11 cellular contexts compared by ENCODE assay signal in genomic region chr7:18541189-18541870, GRCh38. TPM values are rescaled to one million over a fixed set of nuclear protein-coding genes. Genes with fewer than 3 reads are reported as not detected.
DNase-seq lines count a peak whose midpoint lies in the region; ATAC-seq and TF ChIP-seq lines count a peak whose summit lies in the region.
"Had no signal": no experiment of that assay in that cellular context is flagged by ENCODE, and none has a peak within 500 bp of the region (broad histone marks: within the 10 kb centered on the region; RNA-seq: fewer than 3 reads in every experiment).

No MANE protein-coding gene starts in this region.

- H3K4me2 ChIP-seq in smooth muscle cell = peak overlapping the region; percentile 64

- H3F3A ChIP-seq in smooth muscle cell (ENCODE audit: low read depth) = no peaks in the 10 kb centered on the region

- H3K9me3 ChIP-seq in adipocyte (ENCODE audit: control insufficient read depth, low read length) = no peaks in the 10 kb centered on the region
- H3K9me3 ChIP-seq in smooth muscle cell (replicated peaks; ENCODE audit: low read depth) = no peaks in the 10 kb centered on the region

- H3K79me2 ChIP-seq in smooth muscle cell (ENCODE audit: low read depth) = no peaks in the 10 kb centered on the region

- H3K36me3 ChIP-seq in adipocyte (ENCODE audit: control insufficient read depth, insufficient read depth, low read length, severe bottlenecking) (peaks cover 8% of the 10 kb centered on the region), smooth muscle cell (ENCODE audit: low read depth) (no peaks in the 10 kb centered on the region)

- no peaks in the 10 kb centered on the region for H4K20me1 ChIP-seq in smooth muscle cell (ENCODE audit: low read depth)

- peak overlapping the region; percentile 12 for H3K4me3 ChIP-seq in adipocyte (ENCODE audit: low read length)
- H3K4me3 ChIP-seq in smooth muscle cell = no peak overlapping the region

- peaks cover 17% of the 10 kb centered on the region for H3K4me1 ChIP-seq in adipocyte (ENCODE audit: control insufficient read depth, insufficient read depth, low read length)
- H3K4me1 ChIP-seq in smooth muscle cell (ENCODE audit: low read depth) = peaks cover under 1% of the 10 kb centered on the region

- H3K27me3 ChIP-seq in adipocyte (replicated peaks; ENCODE audit: control insufficient read depth, insufficient read depth, low read length) (no peaks in the 10 kb centered on the region), smooth muscle cell (ENCODE audit: low read depth) (no peaks in the 10 kb centered on the region)

- peak overlapping the region; percentile 91 for H3K27ac ChIP-seq in smooth muscle cell (ENCODE audit: low read depth)

- H2AFZ ChIP-seq in smooth muscle cell (ENCODE audit: low read depth) = no peak overlapping the region

- H3K9ac ChIP-seq in adipocyte (ENCODE audit: low read length) (no peak overlapping the region), smooth muscle cell (ENCODE audit: low read depth) (peak overlapping the region; percentile 60)

- DNase-seq in H4 (ENCODE audit: low spot score) (peak; percentile 80), adipocyte (ENCODE audit: low read depth) (peak; percentile 64), left cardiac atrium (peak; percentile 52), smooth muscle cell (lab: John Stamatoyannopoulos, UW; ENCODE audit: unreplicated experiment) (no peak), superior temporal gyrus (ENCODE audit: extremely low spot score) (no peak)
- no peak for DNase-seq in activated CD4-positive, alpha-beta T cell treated with anti-CD3 and anti-CD28 coated beads, Interleukin-2, amount 50 U/mL, for 4 hours
- no peak for DNase-seq in activated CD4-positive, CD25-positive, alpha-beta regulatory T cell (lab: John Stamatoyannopoulos, UW)
- DNase-seq: activated naive CD4-positive, alpha-beta T cell treated with anti-CD3 and anti-CD28 coated beads, Interleukin-2, amount 10 ng/mL, durations not matched to agents 7 days and 5 days; erythroblast; naive thymus-derived CD4-positive, alpha-beta T cell had no signal

- TF ChIP-seq CTCF in smooth muscle cell (IDR thresholded peaks at IDR 0.05; ENCODE audit: borderline replicate concordance, insufficient read depth, poor library complexity, severe bottlenecking) = no peak

- ATAC-seq in left cardiac atrium = peak; percentile 54 to 88
- no peak for ATAC-seq in GM18517 (IDR thresholded peaks at IDR 0.05; ENCODE audit: unreplicated experiment)
- ATAC-seq: naive thymus-derived CD4-positive, alpha-beta T cell had no signal

- WGBS in smooth muscle cell (ENCODE audit: low lambda C conversion rate) = 59% methylated on average over 4 of the region's 4 CpGs

- intact Hi-C loops in left cardiac atrium (cut with DNase I) = no loop called here

RNA-seq across cellular contexts. Expression of gene HDAC9, which starts 45.8 kb away (rescaled TPM):
- 12.8 and 22.5 TPM in 2 replicates for total RNA-seq in H4 (2014; rRNA removed; shearing (Covaris generic))
- total RNA-seq in left cardiac atrium = 10 to 100 TPM; 16.0 to 22.4 TPM
- 7.1 and 9.2 TPM in 2 replicates for total RNA-seq in smooth muscle cell
- 2.2 and 2.5 TPM in 2 replicates for polyA plus RNA-seq in smooth muscle cell

Comparison
In these comparisons a context has a peak if more than half of its experiments do, and no peak if none do; other contexts are left out.
1. DNase-seq: peak in H4 (single experiment), adipocyte (single experiment) and left cardiac atrium (single experiment); none in smooth muscle cell (single experiment), activated CD4-positive, alpha-beta T cell treated with anti-CD3 and anti-CD28 coated beads, Interleukin-2, amount 50 U/mL, for 4 hours (0 of 2), superior temporal gyrus (single experiment) and activated CD4-positive, CD25-positive, alpha-beta regulatory T cell (0 of 4).